In the genomic region with DNA sequence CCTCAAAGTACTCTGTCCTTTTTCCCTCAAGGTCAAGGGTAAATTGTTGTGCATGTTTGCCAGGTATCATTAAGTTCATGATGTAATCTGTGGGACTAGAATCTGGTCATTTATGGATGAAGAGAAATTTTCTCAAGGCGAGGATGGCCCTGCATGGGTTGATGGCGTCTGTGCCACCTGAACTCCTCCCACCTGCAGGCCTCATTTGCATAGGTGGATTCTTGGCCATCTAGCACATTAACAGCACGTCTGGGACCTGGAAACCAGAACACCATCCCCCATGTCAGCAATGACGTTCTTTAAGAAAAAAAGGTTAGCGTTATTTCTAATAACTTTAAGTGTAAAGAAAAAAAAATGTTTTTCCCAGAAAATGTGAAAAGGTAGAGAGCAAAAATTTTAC, we compare ENCODE assay signal across 17 cellular contexts.
DNase-seq lines count a peak whose midpoint lies in the region; ATAC-seq and TF ChIP-seq lines count a peak whose summit lies in the region.
"Had no signal": no experiment of that assay in that cellular context is flagged by ENCODE, and none has a peak within 500 bp of the region (broad histone marks: within the 10 kb centered on the region; RNA-seq: fewer than 3 reads in every experiment).

No MANE protein-coding gene starts in this region.

- H3K36me3 Mint-ChIP-seq in endodermal cell (ENCODE audit: low read depth) = no peaks in the 10 kb centered on the region
- H3K36me3 Mint-ChIP-seq: CD8-positive, alpha-beta T cell had no signal

- H3K4me1 ChIP-seq in endodermal cell (ENCODE audit: control insufficient read depth, insufficient read depth, low read length) = no peaks in the 10 kb centered on the region
- peaks cover 51% of the 10 kb centered on the region for H3K4me1 ChIP-seq in psoas muscle
- H3K4me1 ChIP-seq in thyroid gland = no peaks in the 10 kb centered on the region
- H3K4me1 ChIP-seq in effector memory CD4-positive, alpha-beta T cell (ENCODE audit: control insufficient read depth, insufficient read depth, low read length, poor library complexity, severe bottlenecking) = no peaks in the 10 kb centered on the region

- no peak overlapping the region for H3K27ac Mint-ChIP-seq in endodermal cell
- H3K27ac Mint-ChIP-seq: B cell; CD8-positive, alpha-beta T cell; IgD-negative memory B cell had no signal

- H3K4me3 Mint-ChIP-seq in endodermal cell = no peak overlapping the region
- H3K4me3 Mint-ChIP-seq: B cell; CD8-positive, alpha-beta T cell; IgD-negative memory B cell had no signal

- intact Hi-C loops in psoas muscle (cut with DNase I) (loop anchor here in 1 of 2 donors (10.0 kb wide), 1 partner anchor 370 kb away; no protein-coding TSS in a partner anchor), thyroid gland (cut with DNase I) (no loop called here)

- no peaks in the 10 kb centered on the region for H3K9me3 Mint-ChIP-seq in endodermal cell
- H3K9me3 Mint-ChIP-seq: CD8-positive, alpha-beta T cell; IgD-negative memory B cell had no signal

- H3K27ac ChIP-seq in endodermal cell (ENCODE audit: low read depth, low read length) = no peak overlapping the region
- peak overlapping the region; percentile 85 for H3K27ac ChIP-seq in psoas muscle
- H3K27ac ChIP-seq in thyroid gland = no peak overlapping the region
- H3K27ac ChIP-seq in effector memory CD4-positive, alpha-beta T cell (ENCODE audit: insufficient read depth, low read length, poor library complexity, severe bottlenecking) = no peak overlapping the region
- H3K27ac ChIP-seq: BLaER1 treated with 17β-estradiol and CSF1 and Interleukin-3, amounts not matched to agents 10 nM and 100 nM; GM23248 had no signal

- whole genome bisulfite sequencing in endodermal cell (ENCODE audit: insufficient coverage in 1 of 2, insufficient read length in 1 of 2), 2 experiments = 68 to 80% methylated on average over 1 to 5 of the region's 5 CpGs
- 72 to 78% (median 77%) methylated on average over 5 of the region's 5 CpGs for WGBS in psoas muscle, 3 donors
- WGBS in thyroid gland, 2 donors = 88 to 93% methylated on average over 5 of the region's 5 CpGs

- ATAC-seq in psoas muscle = no peak
- ATAC-seq: CD8-positive, alpha-beta T cell; HCT116 had no signal

- no peaks in the 10 kb centered on the region for H3K9me3 ChIP-seq in endodermal cell (ENCODE audit: control insufficient read depth, low read length)
- no peaks in the 10 kb centered on the region for H3K9me3 ChIP-seq in psoas muscle
- no peaks in the 10 kb centered on the region for H3K9me3 ChIP-seq in thyroid gland
- no peaks in the 10 kb centered on the region for H3K9me3 ChIP-seq in effector memory CD4-positive, alpha-beta T cell (ENCODE audit: control insufficient read depth, low read length)
- H3K9me3 ChIP-seq: BLaER1 treated with 17β-estradiol and CSF1 and Interleukin-3, amounts not matched to agents 10 nM and 100 nM had no signal

- peaks cover 4% of the 10 kb centered on the region for H3K4me1 Mint-ChIP-seq in endodermal cell
- H3K4me1 Mint-ChIP-seq: B cell had no signal

- no peak overlapping the region for H3K4me3 ChIP-seq in H7 (ENCODE audit: insufficient read depth, low read depth, low read length)
- H3K4me3 ChIP-seq in endodermal cell (ENCODE audit: low read length) = no peak overlapping the region
- H3K4me3 ChIP-seq in psoas muscle = no peak overlapping the region
- H3K4me3 ChIP-seq in thyroid gland (replicated peaks in 1 of 3) = no peak overlapping the region
- no peak overlapping the region for H3K4me3 ChIP-seq in effector memory CD4-positive, alpha-beta T cell (ENCODE audit: insufficient read depth, low read depth, low read length, poor library complexity, severe bottlenecking)
- H3K4me3 ChIP-seq: BLaER1 treated with 17β-estradiol and CSF1 and Interleukin-3, amounts not matched to agents 10 nM and 100 nM; GM23248 had no signal

- no peak for TF ChIP-seq POLR2A in thyroid gland (IDR thresholded peaks at IDR 0.05)

- H3K36me3 ChIP-seq in H7 (replicated peaks; ENCODE audit: control insufficient read depth, insufficient read depth, low read length) (no peaks in the 10 kb centered on the region), endodermal cell (ENCODE audit: control insufficient read depth, insufficient read depth, low read length) (no peaks in the 10 kb centered on the region), psoas muscle (ENCODE audit: insufficient read depth in 1 of 2, low read depth in 1 of 2) (no peaks in the 10 kb centered on the region), thyroid gland (peaks cover 0 to 17% of the 10 kb centered on the region in 2 donors)
- no peaks in the 10 kb centered on the region for H3K36me3 ChIP-seq in effector memory CD4-positive, alpha-beta T cell (ENCODE audit: control insufficient read depth, insufficient read depth, low read length)
- H3K36me3 ChIP-seq: BLaER1 treated with 17β-estradiol and CSF1 and Interleukin-3, amounts not matched to agents 10 nM and 100 nM had no signal

- H3K9ac ChIP-seq in endodermal cell (ENCODE audit: extremely low read depth, low read length, poor library complexity, severe bottlenecking) = no peak overlapping the region
- H3K9ac ChIP-seq: BLaER1 treated with 17β-estradiol and CSF1 and Interleukin-3, amounts not matched to agents 10 nM and 100 nM; GM23248 had no signal

- DNase-seq in H7 = peak; percentile 36
- DNase-seq in endodermal cell = peak; percentile 55
- peak; percentile 25 for DNase-seq in iPS-NIHi11 (ENCODE audit: low spot score)
- no peak for DNase-seq in psoas muscle
- no peak for DNase-seq in HuH-7.5 (ENCODE audit: low spot score)
- DNase-seq in RPMI8226 = no peak
- no peak for DNase-seq in thyroid gland
- DNase-seq in effector memory CD4-positive, alpha-beta T cell = no peak
- DNase-seq: Calu3; CD8-positive, alpha-beta T cell; DMS79 treated with DMSO at 0.1 percent for 48 hours; GF-D8; GM23248 had no signal

- H3K27me3 ChIP-seq in H7 (ENCODE audit: control insufficient read depth, insufficient read depth, low read length) (no peaks in the 10 kb centered on the region), endodermal cell (ENCODE audit: control insufficient read depth, insufficient read depth, low read length, poor library complexity, severe bottlenecking) (peaks cover 34% of the 10 kb centered on the region), psoas muscle (ENCODE audit: insufficient read depth in 3 of 3, low read length in 2 of 3) (no peaks in the 10 kb centered on the region), thyroid gland (no peaks in the 10 kb centered on the region)
- H3K27me3 ChIP-seq in effector memory CD4-positive, alpha-beta T cell (replicated peaks; ENCODE audit: control insufficient read depth, insufficient read depth, low read length, poor library complexity, severe bottlenecking) = peaks cover 3% of the 10 kb centered on the region
- H3K27me3 ChIP-seq: BLaER1 treated with 17β-estradiol and CSF1 and Interleukin-3, amounts not matched to agents 10 nM and 100 nM had no signal

- TF ChIP-seq CTCF in endodermal cell (conservative IDR thresholded peaks at IDR 0.05) (no peak), psoas muscle (IDR thresholded peaks at IDR 0.05) (no peak), thyroid gland (IDR thresholded peaks at IDR 0.05) (no peak)

- peaks cover 41% of the 10 kb centered on the region for H3K27me3 Mint-ChIP-seq in endodermal cell (ENCODE audit: insufficient read depth)

Comparison
In these comparisons a context has a peak if more than half of its experiments do, and no peak if none do; other contexts are left out.
1. DNase-seq: peak in H7 (single experiment), endodermal cell (single experiment) and iPS-NIHi11 (single experiment); none in psoas muscle (0 of 2), HuH-7.5 (single experiment), RPMI8226 (single experiment), thyroid gland (0 of 2) and effector memory CD4-positive, alpha-beta T cell (0 of 3).